Comparison of ENCODE assay signal across 2 cellular contexts in genomic region chr2:24495451-24495850, GRCh38.
TF ChIP-seq lines count a peak whose summit lies in the region.

No MANE protein-coding gene starts in this region.

TF ChIP-seq in HepG2, 621 proteins besides CTCF, POLR2A, EP300 and RAD21:
- TF ChIP-seq FOXM1 (CRISPR knock-in tag; IDR thresholded peaks at IDR 0.05) (no peak), LCORL (IDR thresholded peaks at IDR 0.05) (no peak), LCORL (CRISPR knock-in tag; IDR thresholded peaks at IDR 0.05) (no peak), CEBPG (CRISPR knock-in tag; IDR thresholded peaks at IDR 0.05) (no peak), EHMT2 (IDR thresholded peaks at IDR 0.05; ENCODE audit: borderline replicate concordance, low read depth, low read length) (no peak), KLF15 (CRISPR knock-in tag; IDR thresholded peaks at IDR 0.05; ENCODE audit: borderline replicate concordance) (no peak), HNF4A (CRISPR knock-in tag; IDR thresholded peaks at IDR 0.05) (no peak), SETDB1 (CRISPR knock-in tag; IDR thresholded peaks at IDR 0.05; ENCODE audit: borderline replicate concordance) (no peak), FOSL2 (CRISPR knock-in tag; IDR thresholded peaks at IDR 0.05) (no peak), ZNF12 (CRISPR knock-in tag; IDR thresholded peaks at IDR 0.05) (no peak)
TF ChIP-seq in HepG2: peak in this region for 0.

TF ChIP-seq in GM12878, 131 proteins besides CTCF, POLR2A, EP300 and RAD21:
- TF ChIP-seq ZNF274 (IDR thresholded peaks at IDR 0.05; ENCODE audit: insufficient read depth, insufficient read length) (no peak), MTA3 (IDR thresholded peaks at IDR 0.05; ENCODE audit: borderline replicate concordance, low read length) (no peak), PRDM15 (CRISPR knock-in tag; IDR thresholded peaks at IDR 0.05) (no peak), POLR2AphosphoS2 (IDR thresholded peaks at IDR 0.05; ENCODE audit: low read depth, low read length) (no peak), PML (IDR thresholded peaks at IDR 0.05; ENCODE audit: low read length) (no peak), SMAD1 (IDR thresholded peaks at IDR 0.05; ENCODE audit: low read depth, partially characterized antibody) (no peak)
TF ChIP-seq in GM12878: peak in this region for 0.
